In genomic region chr1:48356901-48357300, GRCh38 we compare ENCODE assay signal across 1 cellular context.
TF ChIP-seq lines count a peak whose summit lies in the region.

No MANE protein-coding gene starts in this region.

TF ChIP-seq in HCT116, 20 proteins besides CTCF, POLR2A, EP300 and RAD21 (continued from another document):
- no peak for TF ChIP-seq EGR1 (IDR thresholded peaks at IDR 0.05; ENCODE audit: low read depth)
- no peak for TF ChIP-seq ATF3 (IDR thresholded peaks at IDR 0.05)
- TF ChIP-seq SRF (IDR thresholded peaks at IDR 0.05; ENCODE audit: low read depth) = no peak
- no peak for TF ChIP-seq ZNF274 (IDR thresholded peaks at IDR 0.05; ENCODE audit: low read depth, low read length)
- TF ChIP-seq EZH2phosphoT487 (IDR thresholded peaks at IDR 0.05; ENCODE audit: borderline replicate concordance) = no peak
- no peak for TF ChIP-seq SP1 (IDR thresholded peaks at IDR 0.05; ENCODE audit: low read depth)
- no peak for TF ChIP-seq CBX3 (IDR thresholded peaks at IDR 0.05; ENCODE audit: low read depth)
- no peak for TF ChIP-seq CEBPB (IDR thresholded peaks at IDR 0.05; ENCODE audit: low read depth)
- TF ChIP-seq TCF7L2 (IDR thresholded peaks at IDR 0.05; ENCODE audit: borderline replicate concordance, extremely low read depth, insufficient read depth, insufficient read length) = no peak
- no peak for TF ChIP-seq SIN3A (IDR thresholded peaks at IDR 0.05; ENCODE audit: low read depth)
- TF ChIP-seq ZFX (IDR thresholded peaks at IDR 0.05) = no peak
- TF ChIP-seq JUND (IDR thresholded peaks at IDR 0.05) = no peak
